Comparison of ENCODE assay signal across 13 cellular contexts in genomic region chr16:12319464-12320030, GRCh38.
DNase-seq lines count a peak whose midpoint lies in the region; ATAC-seq lines count a peak whose summit lies in the region.
"Had no signal": no experiment of that assay in that cellular context is flagged by ENCODE, and none has a peak within 500 bp of the region (broad histone marks: within the 10 kb centered on the region; RNA-seq: fewer than 3 reads in every experiment).

No MANE protein-coding gene starts in this region.

- DNase-seq in HT-29 (ENCODE audit: low spot score) (peak; percentile 19), NCI-H345 (lab: John Stamatoyannopoulos, UW) (peak; percentile 86), glomerular visceral epithelial cell (ENCODE audit: extremely low spot score) (peak; percentile 49), inferior parietal cortex (ENCODE audit: extremely low spot score) (no peak)
- DNase-seq: activated CD4-positive, CD25-positive, alpha-beta regulatory T cell treated with anti-CD3 and anti-CD28 coated beads, Interleukin-2, amount 50 U/mL, for 72 hours; activated naive CD4-positive, alpha-beta T cell; RPMI8226 had no signal

- peak overlapping the region in 9 of 11 experiments; percentile 49 to 95 (median 82); a peak in 18 of 22 replicates for H3K4me2 ChIP-seq in BLaER1 treated with 17β-estradiol and CSF1 and Interleukin-3, amounts not matched to agents 10 nM and 100 nM

- peak overlapping the region in 1 of 10 experiments; percentile 37; a peak in 1 of 20 replicates for H3K4me3 ChIP-seq in BLaER1 treated with 17β-estradiol and CSF1 and Interleukin-3, amounts not matched to agents 10 nM and 100 nM
- H3K4me3 ChIP-seq: lung, right atrium auricular region had no signal

- H3K4me1 ChIP-seq in BLaER1 treated with 17β-estradiol and CSF1 and Interleukin-3, amounts not matched to agents 10 nM and 100 nM = peaks cover 9 to 91% (median 64%) of the 10 kb centered on the region in 10 experiments
- H3K4me1 ChIP-seq: right atrium auricular region had no signal

- H4K20me1 ChIP-seq in BLaER1 treated with 17β-estradiol and CSF1 and Interleukin-3, amounts not matched to agents 10 nM and 100 nM = peaks cover 0 to 66% (median 26%) of the 10 kb centered on the region in 11 experiments; a peak in 13 of 22 replicates

- peak overlapping the region in 4 of 11 experiments; percentile 1 to 39 (median 26); a peak in 2 of 22 replicates for H3K9ac ChIP-seq in BLaER1 treated with 17β-estradiol and CSF1 and Interleukin-3, amounts not matched to agents 10 nM and 100 nM

- ATAC-seq in HG03571 (IDR thresholded peaks at IDR 0.05; ENCODE audit: unreplicated experiment) (no peak), HG03097 (IDR thresholded peaks at IDR 0.05; ENCODE audit: low FRiP score, unreplicated experiment) (no peak), GM18858 (IDR thresholded peaks at IDR 0.05; ENCODE audit: unreplicated experiment) (no peak)

- H3K27me3 ChIP-seq in BLaER1 treated with 17β-estradiol and CSF1 and Interleukin-3, amounts not matched to agents 10 nM and 100 nM = peaks cover 0 to 96% (median 0%) of the 10 kb centered on the region in 11 experiments; a peak in 9 of 22 replicates
- H3K27me3 ChIP-seq: right atrium auricular region had no signal

- H3K36me3 ChIP-seq in BLaER1 treated with 17β-estradiol and CSF1 and Interleukin-3, amounts not matched to agents 10 nM and 100 nM = peaks cover 0 to 10% (median 0%) of the 10 kb centered on the region in 11 experiments; a peak in 7 of 22 replicates
- H3K36me3 ChIP-seq: right atrium auricular region had no signal

- H3K9me3 ChIP-seq in BLaER1 treated with 17β-estradiol and CSF1 and Interleukin-3, amounts not matched to agents 10 nM and 100 nM (replicated peaks in 1 of 11) = peaks cover 30 to 42% (median 35%) of the 10 kb centered on the region in 11 experiments
- H3K9me3 ChIP-seq: right atrium auricular region had no signal

- peak overlapping the region in 2 of 11 experiments; percentile 8 to 28; a peak in 2 of 22 replicates for H3K27ac ChIP-seq in BLaER1 treated with 17β-estradiol and CSF1 and Interleukin-3, amounts not matched to agents 10 nM and 100 nM
- H3K27ac ChIP-seq: right atrium auricular region had no signal
